Comparison of ENCODE assay signal across 8 cellular contexts in the genomic region with DNA sequence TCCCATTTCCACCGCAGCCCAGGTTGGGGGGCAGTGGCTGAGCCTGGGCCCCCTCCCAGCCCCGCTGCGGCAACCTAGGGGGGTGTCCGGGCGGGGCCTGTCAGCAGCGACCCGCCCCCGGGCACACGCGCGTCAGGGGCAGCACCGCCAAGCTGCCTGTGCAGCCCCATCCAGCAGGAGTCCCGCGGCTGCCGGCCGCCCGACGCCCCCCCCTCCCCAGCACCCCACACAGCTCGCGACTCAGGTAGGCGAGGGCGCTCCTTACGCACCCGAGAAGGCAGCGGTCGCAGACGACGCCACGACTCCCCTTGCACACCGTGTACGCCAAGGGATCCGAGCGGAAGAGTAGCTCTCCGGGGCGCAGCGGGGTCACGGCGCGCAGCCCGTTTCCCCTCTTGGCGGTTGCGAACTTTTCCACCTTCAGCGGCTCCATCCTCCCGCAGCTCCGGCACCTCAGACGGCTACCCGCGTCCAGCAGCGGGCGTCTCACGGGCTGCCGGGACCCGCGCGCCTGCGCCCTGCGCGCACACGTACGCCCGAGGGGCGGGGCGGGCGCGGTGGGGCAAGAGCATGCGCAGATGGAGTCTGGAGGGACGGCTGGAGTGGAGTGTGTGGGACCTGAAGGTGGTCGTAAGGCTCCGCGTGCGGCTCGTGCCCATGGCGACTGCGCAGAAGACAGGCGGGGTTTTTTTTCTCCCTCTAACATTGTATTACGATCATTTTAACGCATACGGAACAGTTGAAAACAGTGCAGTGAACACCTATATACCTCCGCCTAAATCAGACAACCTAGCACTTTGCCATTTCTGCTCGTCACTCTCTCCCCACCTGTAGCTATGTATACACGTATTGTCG. TPM values are rescaled to one million over a fixed set of nuclear protein-coding genes. Genes with fewer than 3 reads are reported as not detected.
DNase-seq lines count a peak whose midpoint lies in the region; ATAC-seq and TF ChIP-seq lines count a peak whose summit lies in the region.

A gene (minus strand): TSS at position 495 of the 855 bp plus-strand sequence.

- H3K27me3 ChIP-seq in adipocyte (replicated peaks; ENCODE audit: control insufficient read depth, insufficient read depth, low read length) (no peaks in the 10 kb centered on the region), uterus (no peaks in the 10 kb centered on the region)

- peak; percentile 47 to 56 for TF ChIP-seq POLR2A in uterus (IDR thresholded peaks at IDR 0.05)

- H3K4me1 ChIP-seq in adipocyte (ENCODE audit: control insufficient read depth, insufficient read depth, low read length) = peaks cover 8% of the 10 kb centered on the region
- H3K4me1 ChIP-seq in uterus = peaks cover 0 to 3% of the 10 kb centered on the region in 2 donors

- H3K36me3 ChIP-seq in adipocyte (ENCODE audit: control insufficient read depth, insufficient read depth, low read length, severe bottlenecking) (no peaks in the 10 kb centered on the region), uterus (no peaks in the 10 kb centered on the region)

- DNase-seq in NCI-H1092 treated with DMSO at 0.1 percent for 48 hours (lab: John Stamatoyannopoulos, UW) (peak; percentile 93), T follicular helper cell (ENCODE audit: low read depth) (peak; percentile 63), adipocyte (ENCODE audit: low read depth) (peak; percentile 91), left ventricle myocardium superior (peak; percentile 90), putamen (ENCODE audit: low spot score) (peak; percentile 87), uterus (peak; percentile 50 to 78)

- H3K9ac ChIP-seq in adipocyte (ENCODE audit: low read length) = peak within 1 kb of the TSS; percentile 88

- peak within 1 kb of the TSS; percentile 55 to 65 for H3K27ac ChIP-seq in uterus

- peak; percentile 91 for ATAC-seq in HG02642 (IDR thresholded peaks at IDR 0.05; ENCODE audit: poor library complexity, unreplicated experiment)
- ATAC-seq in left ventricle myocardium superior = peak; percentile 99

- intact Hi-C loops in left ventricle myocardium superior (cut with micrococcal nuclease) = no loop called here
- intact Hi-C loops in uterus (cut with DNase I; ENCODE audit: low total_unique reads) = no loop called here

- TF ChIP-seq CTCF in GM12875 (IDR thresholded peaks at IDR 0.05; ENCODE audit: borderline replicate concordance, insufficient read depth, low read depth, low read length) = no peak
- peak in 3 of 4 experiments; percentile 9 to 52 (median 16) for TF ChIP-seq CTCF in uterus (IDR thresholded peaks at IDR 0.05)

- no peaks in the 10 kb centered on the region for H3K9me3 ChIP-seq in adipocyte (ENCODE audit: control insufficient read depth, low read length)
- H3K9me3 ChIP-seq in uterus = no peaks in the 10 kb centered on the region

- peak within 1 kb of the TSS; percentile 97 for H3K4me3 ChIP-seq in GM12875 (ENCODE audit: low read depth, low read length)
- H3K4me3 ChIP-seq in adipocyte (ENCODE audit: low read length) = peak within 1 kb of the TSS; percentile 90
- H3K4me3 ChIP-seq in uterus = peak within 1 kb of the TSS; percentile 77 to 86

RNA-seq across cellular contexts. Expression of the gene that starts here (rescaled TPM):
- total RNA-seq in left ventricle myocardium superior (8.2 TPM), uterus (10 to 100 TPM; 10.5 to 36.4 (median 22.5) TPM)

Comparison
In these comparisons a context has a peak if more than half of its experiments do, and no peak if none do; other contexts are left out.
1. Peak in every context shown above with its lines: DNase-seq, ATAC-seq, H3K4me3 ChIP-seq and H3K27ac ChIP-seq.